14 cellular contexts compared by ENCODE assay signal in genomic region chr20:62377615-62378085, GRCh38. TPM values are rescaled to one million over a fixed set of nuclear protein-coding genes. Genes with fewer than 3 reads are reported as not detected.
A peak's percentile ranks its signal among the peaks of the same experiment; 100 is the strongest.
DNase-seq lines count a peak whose midpoint lies in the region; ATAC-seq and TF ChIP-seq lines count a peak whose summit lies in the region.
"Had no signal": no experiment of that assay in that cellular context is flagged by ENCODE, and none has a peak within 500 bp of the region (broad histone marks: within the 10 kb centered on the region; RNA-seq: fewer than 3 reads in every experiment).

No MANE protein-coding gene starts in this region.

- H2AK5ac ChIP-seq in trophoblast cell (ENCODE audit: low read length) = peak overlapping the region; percentile 92

- H2BK120ac ChIP-seq in trophoblast cell (ENCODE audit: insufficient read depth, low read length, poor library complexity) = peak overlapping the region; percentile 93

- H3K4me1 ChIP-seq in BLaER1 (peaks cover 29% of the 10 kb centered on the region), adipocyte (ENCODE audit: control insufficient read depth, insufficient read depth, low read length) (peaks cover 25% of the 10 kb centered on the region), cardiac muscle cell (ENCODE audit: low read depth) (peaks cover 17% of the 10 kb centered on the region), trophoblast cell (ENCODE audit: control insufficient read depth in 1 of 2, insufficient read depth in 2 of 2, low read length in 2 of 2) (peaks cover 24 to 35% of the 10 kb centered on the region in 2 experiments), BE2C (peaks cover 21% of the 10 kb centered on the region)

- H4K20me1 ChIP-seq in BLaER1 = peaks cover 5% of the 10 kb centered on the region; the same call in 1 of the 2 replicates

- ATAC-seq in GM19324 (IDR thresholded peaks at IDR 0.05; ENCODE audit: low FRiP score, unreplicated experiment) (no peak), GM21381 (IDR thresholded peaks at IDR 0.05; ENCODE audit: unreplicated experiment) (no peak)
- ATAC-seq: gastrocnemius medialis had no signal

- H3K4ac ChIP-seq in trophoblast cell (ENCODE audit: low read depth, low read length) = peak overlapping the region; percentile 43

- WGBS in trophoblast cell (ENCODE audit: extremely low coverage, insufficient coverage, insufficient read length) = no CpG with 5 or more reads among the region's 14 CpGs

- no peak overlapping the region for H3K23ac ChIP-seq in trophoblast cell (ENCODE audit: low read length)

- peak overlapping the region; percentile 84 for H2BK12ac ChIP-seq in trophoblast cell (ENCODE audit: low read length)

- H3K4me3 ChIP-seq in BLaER1 (no peak overlapping the region), adipocyte (ENCODE audit: low read length) (no peak overlapping the region), cardiac muscle cell (no peak overlapping the region), trophoblast cell (ENCODE audit: low read depth, low read length) (no peak overlapping the region), BE2C (ENCODE audit: low read depth, low read length) (no peak overlapping the region)
- H3K4me3 ChIP-seq: gastrocnemius medialis, psoas muscle had no signal

- H3K14ac ChIP-seq in trophoblast cell (ENCODE audit: low read length) = peak overlapping the region; percentile 73

- 0 out of 2 replicates have a peak overlapping the region, but pooled peaks have one; percentile 4 for H3K9ac ChIP-seq in BLaER1
- H3K9ac ChIP-seq in adipocyte (ENCODE audit: low read length) = peak overlapping the region; percentile 21
- H3K9ac ChIP-seq in trophoblast cell (ENCODE audit: low read length) = no peak overlapping the region

- peak overlapping the region; percentile 91 for H4K91ac ChIP-seq in trophoblast cell (ENCODE audit: low read depth, low read length)

- H3K36me3 ChIP-seq in BLaER1 (peaks cover 18% of the 10 kb centered on the region), adipocyte (ENCODE audit: control insufficient read depth, insufficient read depth, low read length, severe bottlenecking) (peaks cover 8% of the 10 kb centered on the region), cardiac muscle cell (no peaks in the 10 kb centered on the region), trophoblast cell (ENCODE audit: control insufficient read depth in 1 of 2, insufficient read depth in 2 of 2, low read length in 2 of 2) (peaks cover 0 to 6% of the 10 kb centered on the region in 2 experiments), BE2C (peaks cover 3% of the 10 kb centered on the region; the same call in 1 of the 2 replicates)
- H3K36me3 ChIP-seq: gastrocnemius medialis had no signal

- H3K27me3 ChIP-seq in BLaER1 (no peaks in the 10 kb centered on the region), adipocyte (replicated peaks; ENCODE audit: control insufficient read depth, insufficient read depth, low read length) (no peaks in the 10 kb centered on the region), cardiac muscle cell (no peaks in the 10 kb centered on the region), trophoblast cell (ENCODE audit: insufficient read depth, low read length) (no peaks in the 10 kb centered on the region), BE2C (no peaks in the 10 kb centered on the region)
- H3K27me3 ChIP-seq: gastrocnemius medialis had no signal

- H3K4me2 ChIP-seq in BLaER1 = no peak overlapping the region
- H3K4me2 ChIP-seq in trophoblast cell (ENCODE audit: low read length) = peak overlapping the region; percentile 12

- H2AFZ ChIP-seq in trophoblast cell (ENCODE audit: insufficient read depth, low read length, poor library complexity) = no peak overlapping the region

- peak overlapping the region; percentile 58 for H3K18ac ChIP-seq in trophoblast cell (ENCODE audit: low read length)

- peaks cover 31% of the 10 kb centered on the region for H3K79me1 ChIP-seq in trophoblast cell (ENCODE audit: low read length)

- H3K27ac ChIP-seq in BLaER1 (peak overlapping the region; percentile 6; the same call in 1 of the 2 replicates), cardiac muscle cell (peak overlapping the region; percentile 97), trophoblast cell (ENCODE audit: low read depth, low read length) (peak overlapping the region; percentile 91)
- H3K27ac ChIP-seq: gastrocnemius medialis, psoas muscle had no signal

- peak overlapping the region; percentile 64 for H4K8ac ChIP-seq in trophoblast cell (ENCODE audit: low read depth, low read length)

- peaks cover 6% of the 10 kb centered on the region for H3K79me2 ChIP-seq in trophoblast cell (ENCODE audit: control insufficient read depth, insufficient read depth, low read length, poor library complexity)

- no peak overlapping the region for H4K12ac ChIP-seq in trophoblast cell (ENCODE audit: low read depth, low read length)

- TF ChIP-seq CTCF in cardiac muscle cell (IDR thresholded peaks at IDR 0.05; ENCODE audit: low read depth, low read length) = no peak
- TF ChIP-seq CTCF in BE2C (IDR thresholded peaks at IDR 0.05; ENCODE audit: low read depth, low read length) = no peak

- DNase-seq in adipocyte (ENCODE audit: low read depth) = no peak
- DNase-seq in cardiac muscle cell (ENCODE audit: low read depth in 1 of 2, low spot score in 1 of 2) = no peak
- DNase-seq in trophoblast cell = no peak
- DNase-seq in BE2C = no peak
- no peak for DNase-seq in activated gamma-delta T cell treated with Interleukin-2 at 50 U/mL for 16 hours
- DNase-seq: activated naive CD4-positive, alpha-beta T cell; gastrocnemius medialis; psoas muscle; T-helper 1 cell had no signal

- peak overlapping the region; percentile 86 for H2BK5ac ChIP-seq in trophoblast cell (ENCODE audit: low read depth, low read length, poor library complexity)

- H3K9me3 ChIP-seq in BLaER1 (peaks cover 16% of the 10 kb centered on the region), adipocyte (ENCODE audit: control insufficient read depth, low read length) (no peaks in the 10 kb centered on the region), cardiac muscle cell (ENCODE audit: low read depth) (no peaks in the 10 kb centered on the region), trophoblast cell (ENCODE audit: insufficient read depth, low read depth, low read length) (no peaks in the 10 kb centered on the region), BE2C (no peaks in the 10 kb centered on the region)
- H3K9me3 ChIP-seq: gastrocnemius medialis, psoas muscle had no signal

RNA-seq across cellular contexts. Expression of gene RPS21, which starts 9.3 kb away (rescaled TPM):
- total RNA-seq in cardiac muscle cell = 839 and 997 TPM in 2 replicates
- 374 and 378 TPM in 2 replicates for polyA plus RNA-seq in cardiac muscle cell
- polyA plus RNA-seq in trophoblast cell (2013) = 2,264 and 2,365 TPM in 2 replicates
- polyA plus RNA-seq in BE2C (2012; ENCODE audit: insufficient read depth, insufficient read length, low read depth) = 4,851 TPM

RNA-seq across cellular contexts. Expression of gene LAMA5, which starts 10.5 kb away (rescaled TPM):
- total RNA-seq in cardiac muscle cell = 103 and 162 TPM in 2 replicates
- 168 and 214 TPM in 2 replicates for polyA plus RNA-seq in cardiac muscle cell
- 135 and 147 TPM in 2 replicates for polyA plus RNA-seq in trophoblast cell (2013)
- 86.4 TPM for polyA plus RNA-seq in BE2C (2012; ENCODE audit: insufficient read depth, insufficient read length, low read depth)

RNA-seq across cellular contexts. Expression of gene CABLES2, which starts 29.4 kb away (rescaled TPM):
- total RNA-seq in cardiac muscle cell = 15.5 and 17.9 TPM in 2 replicates
- polyA plus RNA-seq in cardiac muscle cell = 21.4 and 23.8 TPM in 2 replicates
- 15.0 and 15.1 TPM in 2 replicates for polyA plus RNA-seq in trophoblast cell (2013)
- 2.7 TPM for polyA plus RNA-seq in BE2C (2012; ENCODE audit: insufficient read depth, insufficient read length, low read depth)

RNA-seq across cellular contexts. Expression of gene RBBP8NL, which starts 49.7 kb away (rescaled TPM):
- total RNA-seq in cardiac muscle cell = not detected in 2 replicates
- polyA plus RNA-seq in cardiac muscle cell = not detected in 2 replicates
- 7.9 TPM in 2 replicates for polyA plus RNA-seq in trophoblast cell (2013)
- not detected for polyA plus RNA-seq in BE2C (2012; ENCODE audit: insufficient read depth, insufficient read length, low read depth)
- total RNA-seq: gastrocnemius medialis, lung microvascular endothelial cell, psoas muscle, subcutaneous adipose tissue had no signal

Comparison
In these comparisons a context has a peak if more than half of its experiments do, and no peak if none do; other contexts are left out.
1. H3K27ac ChIP-seq: peak in every context shown above with its lines; median percentile 97 in cardiac muscle cell; 91 in trophoblast cell; 6 in BLaER1.